Comparison of ENCODE assay signal across 14 cellular contexts in genomic region chr18:52160652-52161051, GRCh38.
DNase-seq lines count a peak whose midpoint lies in the region; ATAC-seq and TF ChIP-seq lines count a peak whose summit lies in the region.
"Had no signal": no experiment of that assay in that cellular context is flagged by ENCODE, and none has a peak within 500 bp of the region (broad histone marks: within the 10 kb centered on the region; RNA-seq: fewer than 3 reads in every experiment).

No MANE protein-coding gene starts in this region.

- no peaks in the 10 kb centered on the region for H4K20me1 ChIP-seq in GM23338 (replicated peaks; ENCODE audit: insufficient read depth)
- H4K20me1 ChIP-seq in PC-3 (ENCODE audit: low read length): no peaks in the 10 kb centered on the region

- H2AK5ac ChIP-seq in mesendoderm (ENCODE audit: low read length): no peak overlapping the region

- H3K18ac ChIP-seq in mesendoderm (ENCODE audit: low read length): no peak overlapping the region

- H3K27me3 Mint-ChIP-seq in GM23338 (ENCODE audit: insufficient read depth, low read depth, poor library complexity): no peaks in the 10 kb centered on the region

- H3K36me3 ChIP-seq in GM23338 (ENCODE audit: insufficient read depth) (peaks cover 10% of the 10 kb centered on the region; the same call in 1 of the 2 replicates), PC-3 (ENCODE audit: low read depth, low read length) (no peaks in the 10 kb centered on the region), mesendoderm (ENCODE audit: control insufficient read depth, insufficient read depth, low read length) (no peaks in the 10 kb centered on the region), tibial artery (no peaks in the 10 kb centered on the region)
- H3K36me3 ChIP-seq: spleen had no signal

- H3K4me3 Mint-ChIP-seq in GM23338: no peak overlapping the region
- H3K4me3 Mint-ChIP-seq: activated CD8-positive, alpha-beta T cell treated with anti-CD3 and anti-CD28 coated beads, Interleukin-2, amount 10 ng/mL, durations not matched to agents 7 days and 5 days had no signal

- no peak overlapping the region for H3K23ac ChIP-seq in mesendoderm (ENCODE audit: low read length)

- H3K9me3 ChIP-seq in PC-3 (ENCODE audit: low read length) (peaks cover 5% of the 10 kb centered on the region; the same call in 1 of the 2 replicates), tibial artery (no peaks in the 10 kb centered on the region)

- no CpG with 5 or more reads among the region's 2 CpGs for WGBS in mesendoderm (ENCODE audit: extremely low coverage, insufficient coverage, low lambda C conversion rate)

- peaks cover 3% of the 10 kb centered on the region; the same call in 2 of the 3 replicates for H3K4me1 Mint-ChIP-seq in GM23338

- no peak overlapping the region for H3K9ac ChIP-seq in PC-3 (ENCODE audit: low read length)
- H3K9ac ChIP-seq in mesendoderm (ENCODE audit: low read length): no peak overlapping the region

- H3K4me1 ChIP-seq in GM23338 (ENCODE audit: insufficient read depth): no peaks in the 10 kb centered on the region
- H3K4me1 ChIP-seq in PC-3 (ENCODE audit: insufficient read depth, low read length): peaks cover 12% of the 10 kb centered on the region; the same call in 1 of the 2 replicates
- H3K4me1 ChIP-seq in mesendoderm (ENCODE audit: control insufficient read depth, low read depth, low read length): no peaks in the 10 kb centered on the region
- H3K4me1 ChIP-seq in tibial artery: no peaks in the 10 kb centered on the region
- H3K4me1 ChIP-seq: spleen had no signal

- no peak overlapping the region for H3K4ac ChIP-seq in mesendoderm (ENCODE audit: low read depth, low read length)

- H3K79me1 ChIP-seq in mesendoderm (ENCODE audit: low read length): no peaks in the 10 kb centered on the region

- H3K9me3 Mint-ChIP-seq in GM23338: peaks cover 26% of the 10 kb centered on the region; the same call in 2 of the 3 replicates

- H3K79me2 ChIP-seq in GM23338 (replicated peaks; ENCODE audit: insufficient read depth) (no peaks in the 10 kb centered on the region), PC-3 (ENCODE audit: low read length) (no peaks in the 10 kb centered on the region), mesendoderm (ENCODE audit: control insufficient read depth, insufficient read depth, low read length) (no peaks in the 10 kb centered on the region)

- ATAC-seq in GM23338 (peak; percentile 67), PC-3 (peak; percentile 55)
- ATAC-seq: activated CD8-positive, alpha-beta T cell treated with anti-CD3 and anti-CD28 coated beads, Interleukin-2, amount 10 ng/mL, durations not matched to agents 7 days and 5 days had no signal

- no peaks in the 10 kb centered on the region for H3K27me3 ChIP-seq in GM23338 (ENCODE audit: insufficient read depth)
- H3K27me3 ChIP-seq in PC-3 (ENCODE audit: low read length): no peaks in the 10 kb centered on the region
- no peaks in the 10 kb centered on the region for H3K27me3 ChIP-seq in mesendoderm (ENCODE audit: insufficient read depth, low read length, poor library complexity)
- no peaks in the 10 kb centered on the region for H3K27me3 ChIP-seq in tibial artery
- H3K27me3 ChIP-seq: spleen had no signal

- H3K9me2 ChIP-seq in GM23338 (ENCODE audit: insufficient read depth) (no peaks in the 10 kb centered on the region; the same call in 1 of the 2 replicates), PC-3 (replicated peaks; ENCODE audit: low read length) (no peaks in the 10 kb centered on the region)

- no peak overlapping the region for H4K8ac ChIP-seq in mesendoderm (ENCODE audit: low read depth, low read length)

- CTCF ChIA-PET in PC-3 (lab: Charles Lee): no interaction called here

- H3K36me3 Mint-ChIP-seq in GM23338 (ENCODE audit: low read depth): peaks cover 10% of the 10 kb centered on the region; the same call in 2 of the 3 replicates

- no peak overlapping the region for H2BK5ac ChIP-seq in mesendoderm (ENCODE audit: low read length)

- H3K4me2 ChIP-seq in GM23338 (no peak overlapping the region), PC-3 (ENCODE audit: low read length) (peak overlapping the region; percentile 20; the same call in 1 of the 2 replicates), mesendoderm (ENCODE audit: low read length) (no peak overlapping the region)

- no TSS peak for BruUV-seq in PC-3 (replicated peaks; lab: Mats Ljungman, UMichigan)

- no peak overlapping the region for H4K5ac ChIP-seq in mesendoderm (ENCODE audit: low read length)

- no peak overlapping the region for H2BK15ac ChIP-seq in mesendoderm (replicated peaks; ENCODE audit: low read depth)

- DNase-seq in GM23338 (ENCODE audit: low spot score) (peak; percentile 73), PC-3 (peak; percentile 85), epithelial cell of proximal tubule (ENCODE audit: low read depth) (peak; percentile 62), mesendoderm (peak; percentile 97), NCI-H1092 treated with DMSO at 0.1 percent for 48 hours (lab: John Stamatoyannopoulos, UW) (no peak), T-helper 2 cell (no peak), tibial artery (no peak)
- no peak for DNase-seq in NK-92 treated with Interleukin-12 subunit alpha and Interleukin-12 subunit beta, amount 100 ng/mL, for 24 hours (lab: John Stamatoyannopoulos, UW)
- DNase-seq: activated CD8-positive, alpha-beta T cell treated with anti-CD3 and anti-CD28 coated beads, Interleukin-2, amount 10 ng/mL, durations not matched to agents 7 days and 5 days; DMS153; NCI-H1048; spleen; stimulated activated naive CD4-positive, alpha-beta T cell treated with Interleukin-2 at 50 U/mL for 16 hours had no signal

- H3K4me3 ChIP-seq in GM23338 (no peak overlapping the region), PC-3 (ENCODE audit: low read length) (no peak overlapping the region), epithelial cell of proximal tubule (ENCODE audit: low read depth, low read length) (no peak overlapping the region), mesendoderm (ENCODE audit: low read length) (no peak overlapping the region), tibial artery (no peak overlapping the region)
- H3K4me3 ChIP-seq: spleen had no signal

- no peak overlapping the region for H3K56ac ChIP-seq in mesendoderm (ENCODE audit: low read length)

- H3F3A ChIP-seq in GM23338 (replicated peaks; ENCODE audit: low read depth) (no peaks in the 10 kb centered on the region), PC-3 (ENCODE audit: low read length, unreplicated experiment) (no peaks in the 10 kb centered on the region)

- H2AFZ ChIP-seq in GM23338 (no peak overlapping the region), PC-3 (ENCODE audit: low read length) (no peak overlapping the region)

- no peak for TF ChIP-seq CTCF in GM23338 (conservative IDR thresholded peaks at IDR 0.05; ENCODE audit: low read depth in 2 of 2)
- TF ChIP-seq CTCF in PC-3 (conservative IDR thresholded peaks at IDR 0.05; ENCODE audit: low read depth, low read length): no peak
- TF ChIP-seq CTCF in epithelial cell of proximal tubule (conservative IDR thresholded peaks at IDR 0.05; ENCODE audit: low read depth, low read length): no peak
- TF ChIP-seq CTCF in tibial artery (IDR thresholded peaks at IDR 0.05): no peak

- H3K27ac ChIP-seq in GM23338 (ENCODE audit: low read depth): no peak overlapping the region
- H3K27ac ChIP-seq in PC-3 (ENCODE audit: low read length): peak overlapping the region; percentile 44
- H3K27ac ChIP-seq in mesendoderm (ENCODE audit: low read depth, low read length): no peak overlapping the region
- no peak overlapping the region for H3K27ac ChIP-seq in tibial artery
- H3K27ac ChIP-seq: spleen had no signal

- POLR2A ChIA-PET in PC-3 (lab: Charles Lee; ENCODE audit: unreplicated experiment): no interaction called here

- peak overlapping the region; percentile 91; the same call in 1 of the 2 replicates for H3K27ac Mint-ChIP-seq in GM23338
- H3K27ac Mint-ChIP-seq: activated CD8-positive, alpha-beta T cell treated with anti-CD3 and anti-CD28 coated beads, Interleukin-2, amount 10 ng/mL, durations not matched to agents 7 days and 5 days; activated T-helper 2 cell treated with anti-CD3 and anti-CD28 coated beads, Interferon-gamma antibody, Interleukin-2, Interleukin-4, amounts not matched to agents 10 μg/mL and 5 μg/mL and 100 μg/mL, durations not matched to agents 14 hours and 24 hours and 36 hours had no signal

- H2BK120ac ChIP-seq in mesendoderm (ENCODE audit: low read depth, low read length): no peak overlapping the region

- intact Hi-C loops in PC-3 (cut with micrococcal nuclease) (no loop called here), tibial artery (cut with DNase I; ENCODE audit: low total_unique reads) (no loop called here)

TF ChIP-seq in GM23338, 12 proteins besides CTCF, POLR2A, EP300 and RAD21 (continues in another document):
- TF ChIP-seq POLR2AphosphoS5 (IDR thresholded peaks at IDR 0.05; ENCODE audit: low read depth) (no peak), ETS1 (IDR thresholded peaks at IDR 0.05) (no peak), JUNB (IDR thresholded peaks at IDR 0.05; ENCODE audit: unreplicated experiment) (no peak)

Comparison
In these comparisons a context has a peak if more than half of its experiments do, and no peak if none do; other contexts are left out.
1. DNase-seq: peak in GM23338 (single experiment), PC-3 (single experiment), epithelial cell of proximal tubule (single experiment) and mesendoderm (single experiment); none in NCI-H1092 treated with DMSO at 0.1 percent for 48 hours (single experiment), T-helper 2 cell (0 of 5), NK-92 treated with Interleukin-12 subunit alpha and Interleukin-12 subunit beta, amount 100 ng/mL, for 24 hours (single experiment) and tibial artery (0 of 2).